1 cellular context compared by ENCODE assay signal in the genomic region with DNA sequence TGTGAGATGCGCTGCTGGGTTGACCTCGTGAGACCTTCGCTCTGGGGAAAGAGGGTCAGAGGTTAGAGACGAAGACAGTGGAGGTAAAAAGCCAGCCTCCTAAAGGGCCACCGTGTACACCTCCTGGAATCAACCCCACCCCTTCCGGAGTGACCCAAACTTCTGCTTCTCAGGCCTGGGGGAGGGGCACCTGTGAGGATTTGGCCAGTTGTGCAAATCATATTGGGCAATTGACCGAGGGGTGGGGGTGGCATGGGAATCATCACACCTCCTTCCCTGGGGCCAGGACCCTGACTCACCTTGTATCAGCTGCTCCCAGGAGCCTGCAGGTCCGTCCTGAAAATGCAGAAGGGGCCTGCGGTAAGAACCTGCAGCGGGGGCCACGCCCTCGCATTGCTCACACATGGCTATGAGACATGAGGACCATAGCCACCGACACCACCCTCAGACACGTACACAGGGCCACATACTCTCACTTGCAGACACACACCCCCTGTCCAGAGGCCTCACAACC.
A peak's percentile ranks its signal among the peaks of the same experiment; 100 is the strongest.
TF ChIP-seq lines count a peak whose summit lies in the region.

No MANE protein-coding gene starts in this region.

TF ChIP-seq in K562, 482 proteins besides CTCF, POLR2A, EP300 and RAD21 (continued from another document and continues in another):
- TF ChIP-seq, protein P1, sequence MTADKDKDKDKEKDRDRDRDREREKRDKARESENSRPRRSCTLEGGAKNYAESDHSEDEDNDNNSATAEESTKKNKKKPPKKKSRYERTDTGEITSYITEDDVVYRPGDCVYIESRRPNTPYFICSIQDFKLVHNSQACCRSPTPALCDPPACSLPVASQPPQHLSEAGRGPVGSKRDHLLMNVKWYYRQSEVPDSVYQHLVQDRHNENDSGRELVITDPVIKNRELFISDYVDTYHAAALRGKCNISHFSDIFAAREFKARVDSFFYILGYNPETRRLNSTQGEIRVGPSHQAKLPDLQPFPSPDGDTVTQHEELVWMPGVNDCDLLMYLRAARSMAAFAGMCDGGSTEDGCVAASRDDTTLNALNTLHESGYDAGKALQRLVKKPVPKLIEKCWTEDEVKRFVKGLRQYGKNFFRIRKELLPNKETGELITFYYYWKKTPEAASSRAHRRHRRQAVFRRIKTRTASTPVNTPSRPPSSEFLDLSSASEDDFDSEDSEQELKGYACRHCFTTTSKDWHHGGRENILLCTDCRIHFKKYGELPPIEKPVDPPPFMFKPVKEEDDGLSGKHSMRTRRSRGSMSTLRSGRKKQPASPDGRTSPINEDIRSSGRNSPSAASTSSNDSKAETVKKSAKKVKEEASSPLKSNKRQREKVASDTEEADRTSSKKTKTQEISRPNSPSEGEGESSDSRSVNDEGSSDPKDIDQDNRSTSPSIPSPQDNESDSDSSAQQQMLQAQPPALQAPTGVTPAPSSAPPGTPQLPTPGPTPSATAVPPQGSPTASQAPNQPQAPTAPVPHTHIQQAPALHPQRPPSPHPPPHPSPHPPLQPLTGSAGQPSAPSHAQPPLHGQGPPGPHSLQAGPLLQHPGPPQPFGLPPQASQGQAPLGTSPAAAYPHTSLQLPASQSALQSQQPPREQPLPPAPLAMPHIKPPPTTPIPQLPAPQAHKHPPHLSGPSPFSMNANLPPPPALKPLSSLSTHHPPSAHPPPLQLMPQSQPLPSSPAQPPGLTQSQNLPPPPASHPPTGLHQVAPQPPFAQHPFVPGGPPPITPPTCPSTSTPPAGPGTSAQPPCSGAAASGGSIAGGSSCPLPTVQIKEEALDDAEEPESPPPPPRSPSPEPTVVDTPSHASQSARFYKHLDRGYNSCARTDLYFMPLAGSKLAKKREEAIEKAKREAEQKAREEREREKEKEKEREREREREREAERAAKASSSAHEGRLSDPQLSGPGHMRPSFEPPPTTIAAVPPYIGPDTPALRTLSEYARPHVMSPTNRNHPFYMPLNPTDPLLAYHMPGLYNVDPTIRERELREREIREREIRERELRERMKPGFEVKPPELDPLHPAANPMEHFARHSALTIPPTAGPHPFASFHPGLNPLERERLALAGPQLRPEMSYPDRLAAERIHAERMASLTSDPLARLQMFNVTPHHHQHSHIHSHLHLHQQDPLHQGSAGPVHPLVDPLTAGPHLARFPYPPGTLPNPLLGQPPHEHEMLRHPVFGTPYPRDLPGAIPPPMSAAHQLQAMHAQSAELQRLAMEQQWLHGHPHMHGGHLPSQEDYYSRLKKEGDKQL (CRISPR knock-in tag; IDR thresholded peaks at IDR 0.05; ENCODE audit: borderline replicate concordance), result no peak
- TF ChIP-seq, protein P2, sequence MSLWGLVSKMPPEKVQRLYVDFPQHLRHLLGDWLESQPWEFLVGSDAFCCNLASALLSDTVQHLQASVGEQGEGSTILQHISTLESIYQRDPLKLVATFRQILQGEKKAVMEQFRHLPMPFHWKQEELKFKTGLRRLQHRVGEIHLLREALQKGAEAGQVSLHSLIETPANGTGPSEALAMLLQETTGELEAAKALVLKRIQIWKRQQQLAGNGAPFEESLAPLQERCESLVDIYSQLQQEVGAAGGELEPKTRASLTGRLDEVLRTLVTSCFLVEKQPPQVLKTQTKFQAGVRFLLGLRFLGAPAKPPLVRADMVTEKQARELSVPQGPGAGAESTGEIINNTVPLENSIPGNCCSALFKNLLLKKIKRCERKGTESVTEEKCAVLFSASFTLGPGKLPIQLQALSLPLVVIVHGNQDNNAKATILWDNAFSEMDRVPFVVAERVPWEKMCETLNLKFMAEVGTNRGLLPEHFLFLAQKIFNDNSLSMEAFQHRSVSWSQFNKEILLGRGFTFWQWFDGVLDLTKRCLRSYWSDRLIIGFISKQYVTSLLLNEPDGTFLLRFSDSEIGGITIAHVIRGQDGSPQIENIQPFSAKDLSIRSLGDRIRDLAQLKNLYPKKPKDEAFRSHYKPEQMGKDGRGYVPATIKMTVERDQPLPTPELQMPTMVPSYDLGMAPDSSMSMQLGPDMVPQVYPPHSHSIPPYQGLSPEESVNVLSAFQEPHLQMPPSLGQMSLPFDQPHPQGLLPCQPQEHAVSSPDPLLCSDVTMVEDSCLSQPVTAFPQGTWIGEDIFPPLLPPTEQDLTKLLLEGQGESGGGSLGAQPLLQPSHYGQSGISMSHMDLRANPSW (CRISPR knock-in tag; IDR thresholded peaks at IDR 0.05), result no peak
- TF ChIP-seq FOXJ2 (tag; IDR thresholded peaks at IDR 0.05) (no peak), RBM25 (IDR thresholded peaks at IDR 0.05; ENCODE audit: low read depth, low read length, severe bottlenecking) (no peak), CEBPG (CRISPR knock-in tag; IDR thresholded peaks at IDR 0.05) (no peak; the same call in 1 of the 2 replicates), CEBPG (tag; conservative IDR thresholded peaks at IDR 0.05 in 1 of 2, IDR thresholded peaks at IDR 0.05 in 1 of 2) (peak; percentile 24 to 74; a peak in 2 of 4 replicates), NR2C1 (IDR thresholded peaks at IDR 0.05) (peak; percentile 73), NR2C1 (tag; IDR thresholded peaks at IDR 0.05) (0 out of 2 replicates have a peak, but pooled peaks have one; percentile 21), BDP1 (IDR thresholded peaks at IDR 0.05; ENCODE audit: insufficient read depth, insufficient read length) (no peak), ZBTB7A (IDR thresholded peaks at IDR 0.05; ENCODE audit: borderline replicate concordance, control insufficient read depth, low read depth, low read length) (no peak), TRIM28 (IDR thresholded peaks at IDR 0.05) (no peak), ZFP30 (CRISPR knock-in tag; IDR thresholded peaks at IDR 0.05; ENCODE audit: borderline replicate concordance) (no peak), KLF1 (tag; IDR thresholded peaks at IDR 0.05) (0 out of 2 replicates have a peak, but pooled peaks have one; percentile 37), JUND (IDR thresholded peaks at IDR 0.05; ENCODE audit: borderline replicate concordance, low read depth, low read length) (0 out of 2 replicates have a peak, but pooled peaks have one; percentile 22), JUND (tag; IDR thresholded peaks at IDR 0.05; ENCODE audit: borderline replicate concordance, low read depth, low read length) (no peak), DMBX1 (CRISPR knock-in tag; IDR thresholded peaks at IDR 0.05; ENCODE audit: borderline replicate concordance) (no peak)
- TF ChIP-seq, protein P3, sequence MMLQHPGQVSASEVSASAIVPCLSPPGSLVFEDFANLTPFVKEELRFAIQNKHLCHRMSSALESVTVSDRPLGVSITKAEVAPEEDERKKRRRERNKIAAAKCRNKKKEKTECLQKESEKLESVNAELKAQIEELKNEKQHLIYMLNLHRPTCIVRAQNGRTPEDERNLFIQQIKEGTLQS (IDR thresholded peaks at IDR 0.05), result peak; percentile 45; the same call in 1 of the 2 replicates
- TF ChIP-seq, protein P3 (CRISPR knock-in tag; conservative IDR thresholded peaks at IDR 0.05), result no peak
- TF ChIP-seq, protein P4, sequence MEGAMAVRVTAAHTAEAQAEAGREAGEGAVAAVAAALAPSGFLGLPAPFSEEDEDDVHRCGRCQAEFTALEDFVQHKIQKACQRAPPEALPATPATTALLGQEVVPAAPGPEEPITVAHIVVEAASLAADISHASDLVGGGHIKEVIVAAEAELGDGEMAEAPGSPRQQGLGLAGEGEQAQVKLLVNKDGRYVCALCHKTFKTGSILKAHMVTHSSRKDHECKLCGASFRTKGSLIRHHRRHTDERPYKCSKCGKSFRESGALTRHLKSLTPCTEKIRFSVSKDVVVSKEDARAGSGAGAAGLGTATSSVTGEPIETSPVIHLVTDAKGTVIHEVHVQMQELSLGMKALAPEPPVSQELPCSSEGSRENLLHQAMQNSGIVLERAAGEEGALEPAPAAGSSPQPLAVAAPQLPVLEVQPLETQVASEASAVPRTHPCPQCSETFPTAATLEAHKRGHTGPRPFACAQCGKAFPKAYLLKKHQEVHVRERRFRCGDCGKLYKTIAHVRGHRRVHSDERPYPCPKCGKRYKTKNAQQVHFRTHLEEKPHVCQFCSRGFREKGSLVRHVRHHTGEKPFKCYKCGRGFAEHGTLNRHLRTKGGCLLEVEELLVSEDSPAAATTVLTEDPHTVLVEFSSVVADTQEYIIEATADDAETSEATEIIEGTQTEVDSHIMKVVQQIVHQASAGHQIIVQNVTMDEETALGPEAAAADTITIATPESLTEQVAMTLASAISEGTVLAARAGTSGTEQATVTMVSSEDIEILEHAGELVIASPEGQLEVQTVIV (CRISPR knock-in tag; IDR thresholded peaks at IDR 0.05; ENCODE audit: borderline replicate concordance), result no peak
- TF ChIP-seq, protein P5, sequence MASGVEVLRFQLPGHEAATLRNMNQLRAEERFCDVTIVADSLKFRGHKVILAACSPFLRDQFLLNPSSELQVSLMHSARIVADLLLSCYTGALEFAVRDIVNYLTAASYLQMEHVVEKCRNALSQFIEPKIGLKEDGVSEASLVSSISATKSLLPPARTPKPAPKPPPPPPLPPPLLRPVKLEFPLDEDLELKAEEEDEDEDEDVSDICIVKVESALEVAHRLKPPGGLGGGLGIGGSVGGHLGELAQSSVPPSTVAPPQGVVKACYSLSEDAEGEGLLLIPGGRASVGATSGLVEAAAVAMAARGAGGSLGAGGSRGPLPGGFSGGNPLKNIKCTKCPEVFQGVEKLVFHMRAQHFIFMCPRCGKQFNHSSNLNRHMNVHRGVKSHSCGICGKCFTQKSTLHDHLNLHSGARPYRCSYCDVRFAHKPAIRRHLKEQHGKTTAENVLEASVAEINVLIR (CRISPR knock-in tag; IDR thresholded peaks at IDR 0.05), result no peak
- TF ChIP-seq, protein P6, sequence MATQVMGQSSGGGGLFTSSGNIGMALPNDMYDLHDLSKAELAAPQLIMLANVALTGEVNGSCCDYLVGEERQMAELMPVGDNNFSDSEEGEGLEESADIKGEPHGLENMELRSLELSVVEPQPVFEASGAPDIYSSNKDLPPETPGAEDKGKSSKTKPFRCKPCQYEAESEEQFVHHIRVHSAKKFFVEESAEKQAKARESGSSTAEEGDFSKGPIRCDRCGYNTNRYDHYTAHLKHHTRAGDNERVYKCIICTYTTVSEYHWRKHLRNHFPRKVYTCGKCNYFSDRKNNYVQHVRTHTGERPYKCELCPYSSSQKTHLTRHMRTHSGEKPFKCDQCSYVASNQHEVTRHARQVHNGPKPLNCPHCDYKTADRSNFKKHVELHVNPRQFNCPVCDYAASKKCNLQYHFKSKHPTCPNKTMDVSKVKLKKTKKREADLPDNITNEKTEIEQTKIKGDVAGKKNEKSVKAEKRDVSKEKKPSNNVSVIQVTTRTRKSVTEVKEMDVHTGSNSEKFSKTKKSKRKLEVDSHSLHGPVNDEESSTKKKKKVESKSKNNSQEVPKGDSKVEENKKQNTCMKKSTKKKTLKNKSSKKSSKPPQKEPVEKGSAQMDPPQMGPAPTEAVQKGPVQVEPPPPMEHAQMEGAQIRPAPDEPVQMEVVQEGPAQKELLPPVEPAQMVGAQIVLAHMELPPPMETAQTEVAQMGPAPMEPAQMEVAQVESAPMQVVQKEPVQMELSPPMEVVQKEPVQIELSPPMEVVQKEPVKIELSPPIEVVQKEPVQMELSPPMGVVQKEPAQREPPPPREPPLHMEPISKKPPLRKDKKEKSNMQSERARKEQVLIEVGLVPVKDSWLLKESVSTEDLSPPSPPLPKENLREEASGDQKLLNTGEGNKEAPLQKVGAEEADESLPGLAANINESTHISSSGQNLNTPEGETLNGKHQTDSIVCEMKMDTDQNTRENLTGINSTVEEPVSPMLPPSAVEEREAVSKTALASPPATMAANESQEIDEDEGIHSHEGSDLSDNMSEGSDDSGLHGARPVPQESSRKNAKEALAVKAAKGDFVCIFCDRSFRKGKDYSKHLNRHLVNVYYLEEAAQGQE (CRISPR knock-in tag; IDR thresholded peaks at IDR 0.05; ENCODE audit: low read depth), result no peak
- TF ChIP-seq, protein P7, sequence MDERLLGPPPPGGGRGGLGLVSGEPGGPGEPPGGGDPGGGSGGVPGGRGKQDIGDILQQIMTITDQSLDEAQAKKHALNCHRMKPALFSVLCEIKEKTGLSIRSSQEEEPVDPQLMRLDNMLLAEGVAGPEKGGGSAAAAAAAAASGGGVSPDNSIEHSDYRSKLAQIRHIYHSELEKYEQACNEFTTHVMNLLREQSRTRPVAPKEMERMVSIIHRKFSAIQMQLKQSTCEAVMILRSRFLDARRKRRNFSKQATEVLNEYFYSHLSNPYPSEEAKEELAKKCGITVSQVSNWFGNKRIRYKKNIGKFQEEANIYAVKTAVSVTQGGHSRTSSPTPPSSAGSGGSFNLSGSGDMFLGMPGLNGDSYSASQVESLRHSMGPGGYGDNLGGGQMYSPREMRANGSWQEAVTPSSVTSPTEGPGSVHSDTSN (CRISPR knock-in tag; IDR thresholded peaks at IDR 0.05; ENCODE audit: low read depth), result no peak
- TF ChIP-seq, protein P7 (tag; conservative IDR thresholded peaks at IDR 0.05; ENCODE audit: low read depth), result no peak
